17 cellular contexts compared by ENCODE assay signal in genomic region chr15:86164222-86164898, GRCh38.
DNase-seq lines count a peak whose midpoint lies in the region; ATAC-seq and TF ChIP-seq lines count a peak whose summit lies in the region.
"Had no signal": no experiment of that assay in that cellular context is flagged by ENCODE, and none has a peak within 500 bp of the region (broad histone marks: within the 10 kb centered on the region; RNA-seq: fewer than 3 reads in every experiment).

No MANE protein-coding gene starts in this region.

- H3K4me1 Mint-ChIP-seq in neural progenitor cell = peaks cover 45% of the 10 kb centered on the region
- H3K4me1 Mint-ChIP-seq: activated B cell treated with CpG ODN at 0.5 μM for 24 hours; naive thymus-derived CD8-positive, alpha-beta T cell; stimulated activated memory B cell treated with anti-CD40 and anti-IgM and Interleukin-4, amounts not matched to agents 10 μg/mL and 1 μg/mL and 100 μg/mL, for 72 hours had no signal

- no peak overlapping the region for H3K9ac ChIP-seq in neural progenitor cell

- H3K27ac ChIP-seq in cardiac muscle cell = peak overlapping the region; percentile 8
- no peak overlapping the region for H3K27ac ChIP-seq in left ventricle myocardium inferior (replicated peaks)
- no peak overlapping the region for H3K27ac ChIP-seq in neural progenitor cell

- no peaks in the 10 kb centered on the region for H3K36me3 ChIP-seq in cardiac muscle cell
- H3K36me3 ChIP-seq in left ventricle myocardium inferior = no peaks in the 10 kb centered on the region
- no peaks in the 10 kb centered on the region for H3K36me3 ChIP-seq in neural progenitor cell

- no peak for DNase-seq in cardiac muscle cell (ENCODE audit: low read depth in 1 of 2, low spot score in 1 of 2)
- no peak for DNase-seq in left ventricle myocardium inferior
- peak; percentile 0 for DNase-seq in fibroblast of mammary gland (ENCODE audit: low read depth)
- DNase-seq in neural progenitor cell (ENCODE audit: low spot score) = no peak
- DNase-seq in HK-2 (ENCODE audit: unreplicated experiment) = no peak
- no peak for DNase-seq in NCI-H2227 (lab: John Stamatoyannopoulos, UW; ENCODE audit: unreplicated experiment)
- no peak for DNase-seq in nucleus accumbens (lab: John Stamatoyannopoulos, UW)
- DNase-seq: activated B cell treated with CpG ODN at 0.5 μM for 24 hours; head of caudate nucleus; IMR-90; kidney glomerular epithelial cell; naive thymus-derived CD8-positive, alpha-beta T cell; NCI-H1436; NCI-H226 had no signal

- no peaks in the 10 kb centered on the region for H3K9me3 ChIP-seq in cardiac muscle cell (ENCODE audit: low read depth)
- H3K9me3 ChIP-seq in left ventricle myocardium inferior (replicated peaks) = no peaks in the 10 kb centered on the region
- no peaks in the 10 kb centered on the region for H3K9me3 ChIP-seq in neural progenitor cell (ENCODE audit: low read depth)

- intact Hi-C loops in left ventricle myocardium inferior (cut with micrococcal nuclease) = no loop called here

- peak overlapping the region; percentile 34 for H3K27ac Mint-ChIP-seq in neural progenitor cell
- H3K27ac Mint-ChIP-seq: activated B cell treated with CpG ODN at 0.5 μM for 24 hours; activated naive CD8-positive, alpha-beta T cell; naive thymus-derived CD8-positive, alpha-beta T cell; stimulated activated memory B cell treated with anti-CD40 and anti-IgM and Interleukin-4, amounts not matched to agents 10 μg/mL and 1 μg/mL and 100 μg/mL, for 72 hours had no signal

- H3K4me1 ChIP-seq in cardiac muscle cell (ENCODE audit: low read depth) (peaks cover 18% of the 10 kb centered on the region), left ventricle myocardium inferior (peaks cover 17% of the 10 kb centered on the region), neural progenitor cell (peaks cover 23% of the 10 kb centered on the region)

- no peak overlapping the region for H2AFZ ChIP-seq in neural progenitor cell (replicated peaks)

- H3K79me2 ChIP-seq in neural progenitor cell (ENCODE audit: low read depth) = no peaks in the 10 kb centered on the region

- no peak for TF ChIP-seq CTCF in cardiac muscle cell (IDR thresholded peaks at IDR 0.05; ENCODE audit: low read depth, low read length)
- no peak for TF ChIP-seq CTCF in left ventricle myocardium inferior (IDR thresholded peaks at IDR 0.05; ENCODE audit: borderline replicate concordance)
- no peak for TF ChIP-seq CTCF in fibroblast of mammary gland (conservative IDR thresholded peaks at IDR 0.05; ENCODE audit: control insufficient read depth, insufficient read depth, low read depth, low read length)
- no peak for TF ChIP-seq CTCF in neural progenitor cell (IDR thresholded peaks at IDR 0.05)

- peaks cover 4% of the 10 kb centered on the region for H3K27me3 Mint-ChIP-seq in neural progenitor cell (ENCODE audit: insufficient read depth, low read depth)
- H3K27me3 Mint-ChIP-seq: activated B cell treated with CpG ODN at 0.5 μM for 24 hours had no signal

- no peak for ATAC-seq in GM21360 (IDR thresholded peaks at IDR 0.05; ENCODE audit: unreplicated experiment)
- ATAC-seq: naive thymus-derived CD8-positive, alpha-beta T cell; stimulated activated memory B cell treated with anti-CD40 and anti-IgM and Interleukin-4, amounts not matched to agents 10 μg/mL and 1 μg/mL and 100 μg/mL, for 72 hours had no signal

- H3K9me3 Mint-ChIP-seq in neural progenitor cell = peaks cover 2% of the 10 kb centered on the region
- H3K9me3 Mint-ChIP-seq: activated B cell treated with CpG ODN at 0.5 μM for 24 hours had no signal

- H3F3A ChIP-seq in neural progenitor cell (ENCODE audit: low read depth) = peaks cover 5% of the 10 kb centered on the region

- H3K4me3 ChIP-seq in cardiac muscle cell (no peak overlapping the region), left ventricle myocardium inferior (no peak overlapping the region), fibroblast of mammary gland (ENCODE audit: control insufficient read depth, low read depth, low read length) (no peak overlapping the region), neural progenitor cell (no peak overlapping the region)

- H3K27me3 ChIP-seq in cardiac muscle cell (no peaks in the 10 kb centered on the region), left ventricle myocardium inferior (ENCODE audit: low read depth) (no peaks in the 10 kb centered on the region), neural progenitor cell (no peaks in the 10 kb centered on the region)

- H3K4me3 Mint-ChIP-seq in neural progenitor cell = no peak overlapping the region
- H3K4me3 Mint-ChIP-seq: activated B cell treated with CpG ODN at 0.5 μM for 24 hours; activated naive CD8-positive, alpha-beta T cell; naive thymus-derived CD8-positive, alpha-beta T cell; stimulated activated memory B cell treated with anti-CD40 and anti-IgM and Interleukin-4, amounts not matched to agents 10 μg/mL and 1 μg/mL and 100 μg/mL, for 72 hours had no signal

- no peaks in the 10 kb centered on the region for H3K36me3 Mint-ChIP-seq in neural progenitor cell
- H3K36me3 Mint-ChIP-seq: activated naive CD8-positive, alpha-beta T cell; naive thymus-derived CD8-positive, alpha-beta T cell; stimulated activated memory B cell treated with anti-CD40 and anti-IgM and Interleukin-4, amounts not matched to agents 10 μg/mL and 1 μg/mL and 100 μg/mL, for 72 hours had no signal

- H3K4me2 ChIP-seq in neural progenitor cell = no peak overlapping the region

- H4K20me1 ChIP-seq in neural progenitor cell (ENCODE audit: low read depth) = no peaks in the 10 kb centered on the region
